15 cellular contexts compared by ENCODE assay signal in genomic region chr15:85297537-85297936, GRCh38.
"Had no signal": no experiment of that assay in that cellular context is flagged by ENCODE, and none has a peak within 500 bp of the region (broad histone marks: within the 10 kb centered on the region; RNA-seq: fewer than 3 reads in every experiment).

No MANE protein-coding gene starts in this region.

- H3K9me3 ChIP-seq: body of pancreas, sigmoid colon had no signal

- H3K27ac Mint-ChIP-seq: activated CD4-positive, alpha-beta memory T cell treated with anti-CD3 and anti-CD28 coated beads, Interleukin-2, amount 10 ng/mL, durations not matched to agents 7 days and 5 days; nephron progenitor cell had no signal

- H3K4me3 Mint-ChIP-seq: activated CD4-positive, alpha-beta memory T cell treated with anti-CD3 and anti-CD28 coated beads, Interleukin-2, amount 10 ng/mL, durations not matched to agents 7 days and 5 days; nephron progenitor cell had no signal

- H3K36me3 ChIP-seq: sigmoid colon had no signal

- H3K27ac ChIP-seq: body of pancreas had no signal

- H3K27me3 ChIP-seq: body of pancreas, sigmoid colon had no signal

- H3K27me3 Mint-ChIP-seq: activated CD4-positive, alpha-beta memory T cell treated with anti-CD3 and anti-CD28 coated beads, Interleukin-2, amount 10 ng/mL, durations not matched to agents 7 days and 5 days; activated naive CD8-positive, alpha-beta T cell treated with anti-CD3 and anti-CD28 coated beads for 36 hours; activated T-cell treated with anti-CD3 and anti-CD28 coated beads, Interleukin-2, amount 50 U/mL, for 24 hours; T-cell had no signal

- H3K36me3 Mint-ChIP-seq: activated naive CD8-positive, alpha-beta T cell treated with anti-CD3 and anti-CD28 coated beads for 36 hours; T-cell had no signal

- H3K9me3 Mint-ChIP-seq: activated CD4-positive, alpha-beta memory T cell treated with anti-CD3 and anti-CD28 coated beads, Interleukin-2, amount 10 ng/mL, durations not matched to agents 7 days and 5 days; activated naive CD8-positive, alpha-beta T cell treated with anti-CD3 and anti-CD28 coated beads for 36 hours; activated T-cell treated with anti-CD3 and anti-CD28 coated beads, Interleukin-2, amount 50 U/mL, for 24 hours; nephron progenitor cell; T-cell had no signal

- H3K4me3 ChIP-seq: body of pancreas had no signal

- DNase-seq: activated CD4-positive, alpha-beta memory T cell treated with anti-CD3 and anti-CD28 coated beads, Interleukin-2, amount 10 ng/mL, durations not matched to agents 7 days and 5 days; activated CD4-positive, alpha-beta T cell treated with anti-CD3 and anti-CD28 coated beads for 4 hours; activated gamma-delta T cell; activated naive CD8-positive, alpha-beta T cell treated with anti-CD3 and anti-CD28 coated beads for 36 hours; activated T-cell treated with anti-CD3 and anti-CD28 coated beads, Interleukin-2, amount 50 U/mL, for 24 hours; amygdala; body of pancreas; islet precursor cell; mesendoderm; nephron progenitor cell; occipital lobe; sigmoid colon; stimulated activated CD4-positive, alpha-beta T cell treated with anti-CD3 and anti-CD28 coated beads, Interleukin-1b, Interleukin-23, amount 100 ng/mL, for 48 hours; T-cell; T1000 had no signal
